ENCODE assay signal across 12 cellular contexts in the genomic region with DNA sequence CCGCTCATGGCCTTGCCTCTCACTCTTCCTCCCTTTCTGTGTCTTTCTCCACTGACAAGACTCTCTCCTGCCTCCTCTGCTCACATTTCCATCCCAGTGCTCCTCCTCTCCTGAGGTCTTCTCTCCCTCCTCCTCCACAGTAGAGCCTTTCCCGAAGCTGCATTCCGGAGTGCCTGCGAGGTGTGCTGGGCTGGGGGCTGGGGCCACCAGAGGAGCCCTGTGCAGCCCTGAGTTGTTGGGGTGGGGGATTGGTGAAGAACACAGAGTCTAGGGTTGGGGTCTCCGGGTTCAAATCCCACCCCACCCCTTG.
DNase-seq lines count a peak whose midpoint lies in the region; ATAC-seq and TF ChIP-seq lines count a peak whose summit lies in the region.
"Had no signal": no experiment of that assay in that cellular context is flagged by ENCODE, and none has a peak within 500 bp of the region (broad histone marks: within the 10 kb centered on the region; RNA-seq: fewer than 3 reads in every experiment).

No MANE protein-coding gene starts in this region.

- intact Hi-C loops in stomach (cut with DNase I; ENCODE audit: low total_unique reads), result no loop called here

- TF ChIP-seq EP300 in stomach (IDR thresholded peaks at IDR 0.05), result no peak

- H3K27ac ChIP-seq in lung (ENCODE audit: low read depth in 1 of 2, low read length in 1 of 2), result peak overlapping the region; percentile 10 to 95
- H3K27ac ChIP-seq in stomach, result peak overlapping the region; percentile 25 to 91 (median 86)
- H3K27ac ChIP-seq: SJCRH30 had no signal

- H3K9me3 ChIP-seq in lung (ENCODE audit: control insufficient read depth in 2 of 2, insufficient read depth in 1 of 2, low read length in 1 of 2), result no peaks in the 10 kb centered on the region
- H3K9me3 ChIP-seq in stomach, result no peaks in the 10 kb centered on the region
- H3K9me3 ChIP-seq: SJCRH30 had no signal

- ATAC-seq in activated T-helper 17 cell treated with anti-CD3 and anti-CD28 coated beads, Interleukin-2, amount 50 U/mL, for 72 hours (replicated peaks), result no peak
- ATAC-seq in lung (ENCODE audit: insufficient read depth, low FRiP score) (no peak), GM18907 (IDR thresholded peaks at IDR 0.05; ENCODE audit: unreplicated experiment) (no peak), GM18505 (IDR thresholded peaks at IDR 0.05; ENCODE audit: unreplicated experiment) (no peak), HG03432 (IDR thresholded peaks at IDR 0.05; ENCODE audit: unreplicated experiment) (no peak)

- no peaks in the 10 kb centered on the region for H3K27me3 Mint-ChIP-seq in T-helper 1 cell treated with Interleukin-12 subunit alpha and Interleukin-12 subunit beta and Interleukin-4 antibody, amounts not matched to agents 30 μg/mL and 1 μg/mL, for 36 hours (ENCODE audit: low read depth)
- no peaks in the 10 kb centered on the region for H3K27me3 Mint-ChIP-seq in activated T-helper 17 cell treated with anti-CD3 and anti-CD28 coated beads, Interleukin-2, amount 50 U/mL, for 72 hours

- peaks cover 43% of the 10 kb centered on the region for H3K4me1 Mint-ChIP-seq in T-helper 1 cell treated with Interleukin-12 subunit alpha and Interleukin-12 subunit beta and Interleukin-4 antibody, amounts not matched to agents 30 μg/mL and 1 μg/mL, for 36 hours (ENCODE audit: low read depth)
- peaks cover 28% of the 10 kb centered on the region for H3K4me1 Mint-ChIP-seq in activated T-helper 17 cell treated with anti-CD3 and anti-CD28 coated beads, Interleukin-2, amount 50 U/mL, for 72 hours

- H3K27me3 ChIP-seq in lung (ENCODE audit: control insufficient read depth, insufficient read depth), result no peaks in the 10 kb centered on the region
- H3K27me3 ChIP-seq in stomach, result no peaks in the 10 kb centered on the region
- H3K27me3 ChIP-seq: SJCRH30 had no signal

- peak overlapping the region; percentile 35 for H3K4me3 Mint-ChIP-seq in T-helper 1 cell treated with Interleukin-12 subunit alpha and Interleukin-12 subunit beta and Interleukin-4 antibody, amounts not matched to agents 30 μg/mL and 1 μg/mL, for 36 hours
- H3K4me3 Mint-ChIP-seq in activated T-helper 17 cell treated with anti-CD3 and anti-CD28 coated beads, Interleukin-2, amount 50 U/mL, for 72 hours, result peak overlapping the region; percentile 37

- H3K4me1 ChIP-seq in lung (ENCODE audit: control insufficient read depth in 2 of 2, insufficient read depth in 2 of 2, low read length in 2 of 2) (peaks cover 39 to 57% of the 10 kb centered on the region in 2 donors), stomach (peaks cover 79 to 100% (median 94%) of the 10 kb centered on the region in 4 donors)

- TF ChIP-seq POLR2A in stomach (IDR thresholded peaks at IDR 0.05) (no peak), GM18505 (IDR thresholded peaks at IDR 0.05; ENCODE audit: borderline replicate concordance, extremely low read depth, insufficient read depth, insufficient read length) (no peak)

- TF ChIP-seq CTCF in lung (IDR thresholded peaks at IDR 0.05; ENCODE audit: control extremely low read depth, extremely low read depth) (no peak), stomach (IDR thresholded peaks at IDR 0.05) (no peak)

- H3K36me3 ChIP-seq in lung (ENCODE audit: control insufficient read depth in 2 of 2, insufficient read depth in 2 of 2, low read length in 2 of 2), result peaks cover 0 to 10% of the 10 kb centered on the region in 2 donors
- peaks cover 7 to 49% (median 33%) of the 10 kb centered on the region in 4 donors for H3K36me3 ChIP-seq in stomach

- 68 to 72% methylated on average over 5 of the region's 5 CpGs for WGBS in lung, 2 donors
- 60 to 86% (median 84%) methylated on average over 5 of the region's 5 CpGs for WGBS in stomach, 5 donors

- peaks cover 10% of the 10 kb centered on the region for H3K36me3 Mint-ChIP-seq in T-helper 1 cell treated with Interleukin-12 subunit alpha and Interleukin-12 subunit beta and Interleukin-4 antibody, amounts not matched to agents 30 μg/mL and 1 μg/mL, for 36 hours (ENCODE audit: low read depth)
- peaks cover 15% of the 10 kb centered on the region for H3K36me3 Mint-ChIP-seq in activated T-helper 17 cell treated with anti-CD3 and anti-CD28 coated beads, Interleukin-2, amount 50 U/mL, for 72 hours (ENCODE audit: low read depth)

- DNase-seq in T-helper 1 cell (no peak), lung (ENCODE audit: low spot score) (no peak), stomach (no peak)
- DNase-seq: 8988T; activated CD4-positive, alpha-beta T cell treated with anti-CD3 and anti-CD28 coated beads for 4 hours; Karpas-422; SJCRH30 had no signal

- H3K9me3 Mint-ChIP-seq in T-helper 1 cell treated with Interleukin-12 subunit alpha and Interleukin-12 subunit beta and Interleukin-4 antibody, amounts not matched to agents 30 μg/mL and 1 μg/mL, for 36 hours, result no peaks in the 10 kb centered on the region
- no peaks in the 10 kb centered on the region for H3K9me3 Mint-ChIP-seq in activated T-helper 17 cell treated with anti-CD3 and anti-CD28 coated beads, Interleukin-2, amount 50 U/mL, for 72 hours

- H3K27ac Mint-ChIP-seq in T-helper 1 cell treated with Interleukin-12 subunit alpha and Interleukin-12 subunit beta and Interleukin-4 antibody, amounts not matched to agents 30 μg/mL and 1 μg/mL, for 36 hours, result no peak overlapping the region
- peak overlapping the region; percentile 58 for H3K27ac Mint-ChIP-seq in activated T-helper 17 cell treated with anti-CD3 and anti-CD28 coated beads, Interleukin-2, amount 50 U/mL, for 72 hours

- no peak overlapping the region for H3K4me3 ChIP-seq in lung
- H3K4me3 ChIP-seq in stomach, result no peak overlapping the region
- H3K4me3 ChIP-seq: SJCRH30 had no signal
